Comparison of ENCODE assay signal across 8 cellular contexts in genomic region chr16:22190169-22191088, GRCh38. TPM values are rescaled to one million over a fixed set of nuclear protein-coding genes. Genes with fewer than 3 reads are reported as not detected.
DNase-seq lines count a peak whose midpoint lies in the region; ATAC-seq, FAIRE-seq and TF ChIP-seq lines count a peak whose summit lies in the region.

No MANE protein-coding gene starts in this region.

- DNase-seq in GM12892 (ENCODE audit: insufficient read length) (peak; percentile 76), NCI-H1436 (lab: John Stamatoyannopoulos, UW) (peak; percentile 99), SW480 (ENCODE audit: low spot score) (peak; percentile 97), cardiac septum (ENCODE audit: low spot score) (peak; percentile 100), posterior cingulate gyrus (peak; percentile 99 to 100 (median 100)), upper lobe of left lung (peak; percentile 99 to 100)

- 0 to 1% (median 0%) methylated on average over 71 to 79 of the region's 79 CpGs for WGBS in adipose tissue, 3 donors
- WGBS in upper lobe of left lung, 2 donors, result 0% methylated on average over 40 to 70 of the region's 79 CpGs

- peak in 3 of 6 experiments; percentile 5 to 42 (median 38) for TF ChIP-seq CTCF in upper lobe of left lung (IDR thresholded peaks at IDR 0.05)

- H3K9me3 ChIP-seq in upper lobe of left lung, result no peaks in the 10 kb centered on the region

- H3K27ac ChIP-seq in adipose tissue (ENCODE audit: low read depth, low read length) (peak overlapping the region; percentile 63), upper lobe of left lung (peak overlapping the region; percentile 92 to 98 (median 94))

- ATAC-seq in HG02840 (IDR thresholded peaks at IDR 0.05; ENCODE audit: low FRiP score, unreplicated experiment), result peak; percentile 66
- peak; percentile 86 to 95 for ATAC-seq in upper lobe of left lung (ENCODE audit: low FRiP score in 2 of 2)

- TF ChIP-seq POLR2A in GM12892 (IDR thresholded peaks at IDR 0.05; ENCODE audit: low read depth, low read length) (peak; percentile 63; the same call in 1 of the 2 replicates), upper lobe of left lung (IDR thresholded peaks at IDR 0.05) (peak in 3 of 4 donors; percentile 75 to 96 (median 89))

- H3K4me3 ChIP-seq in upper lobe of left lung, result peak overlapping the region; percentile 62 to 87 (median 74)

- no peaks in the 10 kb centered on the region for H3K36me3 ChIP-seq in upper lobe of left lung

- peak; percentile 96 for FAIRE-seq in GM12892 (lab: Jason Lieb, UNC)

- TF ChIP-seq EP300 in upper lobe of left lung (IDR thresholded peaks at IDR 0.05), result no peak

- peaks cover 36 to 41% (median 38%) of the 10 kb centered on the region in 4 donors for H3K4me1 ChIP-seq in upper lobe of left lung

- no peaks in the 10 kb centered on the region for H3K27me3 ChIP-seq in upper lobe of left lung

- intact Hi-C loops in cardiac septum (cut with DNase I), result loop anchor here (2.0 kb wide), 1 partner anchor 16 kb away; the partner anchor contains the start of gene EEF2K
- intact Hi-C loops in posterior cingulate gyrus (cut with DNase I), result loop anchor here (1.0 kb wide), 1 partner anchor 107 kb away; the partner anchor contains the start of gene POLR3E

RNA-seq across cellular contexts. Expression of gene EEF2K, which starts 15.6 kb away (rescaled TPM):
- 12.1 TPM for polyA plus RNA-seq in GM12892 (2012; ENCODE audit: missing spikeins)
- 10 to 100 TPM in 1 of 3 donors, 1 to 10 TPM in 2; 7.1 to 14.1 (median 9.0) TPM for polyA plus RNA-seq in adipose tissue
- total RNA-seq in cardiac septum (16.2 TPM), upper lobe of left lung (10 to 100 TPM; 16.9 to 48.2 (median 29.2) TPM)

RNA-seq across cellular contexts. Expression of gene SDR42E2, which starts 28.1 kb away (rescaled TPM):
- not detected for polyA plus RNA-seq in GM12892 (2012; ENCODE audit: missing spikeins)
- not detected for polyA plus RNA-seq in adipose tissue
- not detected for total RNA-seq in cardiac septum
- under 1 TPM in 3 of 6 donors, not detected in 3; 0.17 to 0.59 (median 0.22) TPM for total RNA-seq in upper lobe of left lung

Comparison
In these comparisons a context has a peak if more than half of its experiments do, and no peak if none do; other contexts are left out.
1. Peak in every context shown above with its lines: DNase-seq, ATAC-seq, H3K4me3 ChIP-seq and H3K27ac ChIP-seq.